In genomic region chr3:143644370-143645089, GRCh38 we compare ENCODE assay signal across 9 cellular contexts.
DNase-seq lines count a peak whose midpoint lies in the region; ATAC-seq, FAIRE-seq and TF ChIP-seq lines count a peak whose summit lies in the region.
"Had no signal": no experiment of that assay in that cellular context is flagged by ENCODE, and none has a peak within 500 bp of the region (broad histone marks: within the 10 kb centered on the region; RNA-seq: fewer than 3 reads in every experiment).

No MANE protein-coding gene starts in this region.

- H3K9ac ChIP-seq in OCI-LY3 (ENCODE audit: low read length), result no peak overlapping the region
- no peak overlapping the region for H3K9ac ChIP-seq in HepG2 (ENCODE audit: insufficient read depth, low read depth, low read length)

- H3K36me3 ChIP-seq in cardiac muscle cell (no peaks in the 10 kb centered on the region), OCI-LY3 (replicated peaks; ENCODE audit: low read depth, low read length) (no peaks in the 10 kb centered on the region), HepG2 (replicated peaks in 1 of 2; ENCODE audit: control insufficient read depth in 1 of 2, insufficient read depth in 2 of 2, low read length in 2 of 2) (no peaks in the 10 kb centered on the region), transverse colon (no peaks in the 10 kb centered on the region)

- TF ChIP-seq EP300 in HepG2 (IDR thresholded peaks at IDR 0.05; ENCODE audit: low read depth in 2 of 2, low read length in 2 of 2) (no peak), HepG2 (CRISPR knock-in tag; IDR thresholded peaks at IDR 0.05; ENCODE audit: borderline replicate concordance) (no peak), transverse colon (IDR thresholded peaks at IDR 0.05; ENCODE audit: low read depth) (no peak)

- 15% methylated on average over 4 of the region's 4 CpGs for WGBS in HepG2 (ENCODE audit: low lambda C conversion rate)
- WGBS in transverse colon (ENCODE audit: low coverage in 1 of 2), 2 donors, result 43 to 46% methylated on average over 4 of the region's 4 CpGs

- intact Hi-C loops in cardiac septum (cut with DNase I), result loop anchor here (10.0 kb wide), 3 partner anchors 210 to 590 kb away; no protein-coding TSS in a partner anchor
- intact Hi-C loops in HepG2 (cut with micrococcal nuclease; ENCODE audit: unreplicated experiment), result loop anchor here (1.0 to 10.0 kb wide), 2 partner anchors 211 to 570 kb away; no protein-coding TSS in a partner anchor
- intact Hi-C loops in transverse colon (cut with DNase I; ENCODE audit: low total_unique reads), result no loop called here

- BruUV-seq in HepG2 (replicated peaks; lab: Mats Ljungman, UMichigan), result no TSS peak

- H3K4me3 ChIP-seq in cardiac muscle cell (no peak overlapping the region), OCI-LY3 (ENCODE audit: low read length) (no peak overlapping the region), choroid plexus epithelial cell (ENCODE audit: low read depth, low read length) (no peak overlapping the region), HepG2 (replicated peaks in 1 of 3; ENCODE audit: insufficient read depth in 1 of 3, low read depth in 2 of 3, low read length in 3 of 3) (no peak overlapping the region), transverse colon (no peak overlapping the region)

- ATAC-seq in HepG2 (peak; percentile 76), GM21423 (IDR thresholded peaks at IDR 0.05; ENCODE audit: unreplicated experiment) (no peak)

- no peak for TF ChIP-seq RAD21 in HepG2 (CRISPR knock-in tag; IDR thresholded peaks at IDR 0.05)

- H3K9me3 ChIP-seq in cardiac muscle cell (ENCODE audit: low read depth) (no peaks in the 10 kb centered on the region), OCI-LY3 (ENCODE audit: insufficient read depth, low read length) (no peaks in the 10 kb centered on the region), HepG2 (ENCODE audit: low read length) (no peaks in the 10 kb centered on the region), transverse colon (no peaks in the 10 kb centered on the region)

- POLR2A ChIA-PET in HepG2 (lab: Yijun Ruan, JAX), result no interaction called here

- H3K79me2 ChIP-seq in OCI-LY3 (ENCODE audit: low read length), result no peaks in the 10 kb centered on the region
- H3K79me2 ChIP-seq in HepG2 (ENCODE audit: insufficient read depth, low read length), result no peaks in the 10 kb centered on the region

- H4K20me1 ChIP-seq in OCI-LY3 (ENCODE audit: insufficient read depth, low read length), result no peaks in the 10 kb centered on the region
- H4K20me1 ChIP-seq in HepG2 (ENCODE audit: insufficient read depth, low read length), result no peaks in the 10 kb centered on the region

- no peak overlapping the region for H2AFZ ChIP-seq in OCI-LY3 (ENCODE audit: low read depth, low read length)
- no peak overlapping the region for H2AFZ ChIP-seq in HepG2 (ENCODE audit: low read length)

- DNase-seq in cardiac muscle cell (ENCODE audit: low read depth in 1 of 2, low spot score in 1 of 2) (peak; percentile 83 to 90), cardiac septum (ENCODE audit: low spot score) (no peak), HT1080 (ENCODE audit: low read depth) (peak; percentile 78), choroid plexus epithelial cell (ENCODE audit: low read depth) (peak; percentile 96), HepG2 (ENCODE audit: low spot score) (peak; percentile 22), transverse colon (peak; percentile 65)

- H3K4me1 ChIP-seq in cardiac muscle cell (ENCODE audit: low read depth) (peaks cover 6% of the 10 kb centered on the region), OCI-LY3 (ENCODE audit: low read length) (no peaks in the 10 kb centered on the region), HepG2 (ENCODE audit: insufficient read depth, low read length) (no peaks in the 10 kb centered on the region), transverse colon (peaks cover 0 to 11% (median 2%) of the 10 kb centered on the region in 4 donors)

- peak; percentile 66 for TF ChIP-seq CTCF in cardiac muscle cell (IDR thresholded peaks at IDR 0.05; ENCODE audit: low read depth, low read length)
- TF ChIP-seq CTCF in OCI-LY3 (IDR thresholded peaks at IDR 0.05; ENCODE audit: low read depth, low read length), result peak; percentile 90
- TF ChIP-seq CTCF in choroid plexus epithelial cell (conservative IDR thresholded peaks at IDR 0.05; ENCODE audit: low read depth, low read length), result peak; percentile 80
- peak; percentile 52 for TF ChIP-seq CTCF in HepG2 (CRISPR knock-in tag; IDR thresholded peaks at IDR 0.05)
- peak; percentile 52 to 77 (median 61) for TF ChIP-seq CTCF in transverse colon (IDR thresholded peaks at IDR 0.05)

- no peak for FAIRE-seq in HepG2 (lab: Jason Lieb, UNC)
- FAIRE-seq: endometrium had no signal

- peak overlapping the region; percentile 33 for H3K27ac ChIP-seq in cardiac muscle cell
- H3K27ac ChIP-seq in OCI-LY3 (ENCODE audit: low read length), result no peak overlapping the region
- H3K27ac ChIP-seq in HepG2 (ENCODE audit: extremely low read length, insufficient read depth, low read length), result no peak overlapping the region
- peak overlapping the region in 3 of 4 donors; percentile 4 to 46 (median 29) for H3K27ac ChIP-seq in transverse colon

- H3K27me3 ChIP-seq in cardiac muscle cell, result no peaks in the 10 kb centered on the region
- no peaks in the 10 kb centered on the region for H3K27me3 ChIP-seq in OCI-LY3 (ENCODE audit: low read depth, low read length)
- no peaks in the 10 kb centered on the region; a peak in 1 of 5 replicates for H3K27me3 ChIP-seq in HepG2 (ENCODE audit: control insufficient read depth in 1 of 2, insufficient read depth in 2 of 2, low read length in 2 of 2)
- no peaks in the 10 kb centered on the region for H3K27me3 ChIP-seq in transverse colon

- H3K4me2 ChIP-seq in OCI-LY3 (ENCODE audit: low read length) (no peak overlapping the region), HepG2 (ENCODE audit: low read depth, low read length) (no peak overlapping the region)

- in situ Hi-C loops in HepG2 (cut with HindIII; ENCODE audit: extremely low pct_ligation_motif_present, low pct_unique_long_range_greater_than_20kb), result no loop called here
- in situ Hi-C loops in transverse colon (cut with MboI; ENCODE audit: low pct_ligation_motif_present in 1 of 4, low pct_unique_long_range_greater_than_20kb in 1 of 4, low sequenced_read_pairs in 3 of 4), result loop anchor here in 1 of 4 donors (10.0 kb wide), 1 partner anchor 210 kb away; no protein-coding TSS in a partner anchor

- CTCF ChIA-PET in HepG2 (lab: Yijun Ruan, JAX; ENCODE audit: low intra/inter-chr PET ratio, low total read pairs), result no interaction called here

- TF ChIP-seq POLR2A in HepG2 (IDR thresholded peaks at IDR 0.05; ENCODE audit: insufficient read depth in 1 of 2, low read depth in 2 of 2, low read length in 2 of 2), result no peak
- TF ChIP-seq POLR2A in transverse colon (IDR thresholded peaks at IDR 0.05), result no peak

TF ChIP-seq in HepG2, 621 proteins besides CTCF, POLR2A, EP300 and RAD21 (continues in another document):
- TF ChIP-seq SMC3 (IDR thresholded peaks at IDR 0.05; ENCODE audit: low read length), result peak; percentile 35
- TF ChIP-seq XRCC5 (optimal IDR thresholded peaks at IDR 0.05; ENCODE audit: low read length), result peak; percentile 33
- TF ChIP-seq ZNF569 (CRISPR knock-in tag; IDR thresholded peaks at IDR 0.05; ENCODE audit: borderline replicate concordance), result no peak
- no peak for TF ChIP-seq NFKB2 (CRISPR knock-in tag; IDR thresholded peaks at IDR 0.05; ENCODE audit: borderline replicate concordance)
- no peak for TF ChIP-seq ZFY (CRISPR knock-in tag; IDR thresholded peaks at IDR 0.05)
- no peak for TF ChIP-seq ARID4A (CRISPR knock-in tag; IDR thresholded peaks at IDR 0.05; ENCODE audit: borderline replicate concordance)
- TF ChIP-seq ZKSCAN1 (IDR thresholded peaks at IDR 0.05; ENCODE audit: low read length), result no peak
- TF ChIP-seq MIXL1 (CRISPR knock-in tag; IDR thresholded peaks at IDR 0.05), result no peak
- no peak for TF ChIP-seq REXO4 (CRISPR knock-in tag; IDR thresholded peaks at IDR 0.05; ENCODE audit: borderline replicate concordance)
- TF ChIP-seq STAG1 (CRISPR knock-in tag; IDR thresholded peaks at IDR 0.05), result peak; percentile 64
- TF ChIP-seq MYPOP (CRISPR knock-in tag; IDR thresholded peaks at IDR 0.05), result no peak
- TF ChIP-seq PHF5A (CRISPR knock-in tag; IDR thresholded peaks at IDR 0.05; ENCODE audit: low read depth, unreplicated experiment), result no peak
- TF ChIP-seq SCMH1 (CRISPR knock-in tag; IDR thresholded peaks at IDR 0.05; ENCODE audit: borderline replicate concordance), result no peak

Comparison
In these comparisons a context has a peak if more than half of its experiments do, and no peak if none do; other contexts are left out.
1. H3K27ac ChIP-seq: peak in cardiac muscle cell (single experiment) and transverse colon (3 of 4); none in OCI-LY3 (single experiment) and HepG2 (single experiment).
2. Peak in every context shown above with its lines, with median percentiles within 50 percentile points of each other: CTCF ChIP-seq.